In genomic region chr20:364905-365794, GRCh38 we compare ENCODE assay signal across 1 cellular context.
A peak's percentile ranks its signal among the peaks of the same experiment; 100 is the strongest.
TF ChIP-seq lines count a peak whose summit lies in the region.

No MANE protein-coding gene starts in this region.

TF ChIP-seq in HepG2, 621 proteins besides CTCF, POLR2A, EP300 and RAD21 (continues in another document):
- TF ChIP-seq NRL (CRISPR knock-in tag; IDR thresholded peaks at IDR 0.05; ENCODE audit: borderline replicate concordance) = peak; percentile 39; the same call in 1 of the 2 replicates
- TF ChIP-seq SALL2 (CRISPR knock-in tag; IDR thresholded peaks at IDR 0.05) = no peak
- no peak for TF ChIP-seq ZNF773 (CRISPR knock-in tag; IDR thresholded peaks at IDR 0.05; ENCODE audit: borderline replicate concordance)
- TF ChIP-seq REL (CRISPR knock-in tag; conservative IDR thresholded peaks at IDR 0.05) = no peak
- no peak for TF ChIP-seq ARID2 (CRISPR knock-in tag; IDR thresholded peaks at IDR 0.05; ENCODE audit: borderline replicate concordance)
- peak; percentile 92 to 98 for TF ChIP-seq MAFK (conservative IDR thresholded peaks at IDR 0.05 in 1 of 2, IDR thresholded peaks at IDR 0.05 in 1 of 2; ENCODE audit: low read length in 2 of 2)
- no peak for TF ChIP-seq BCL6 (CRISPR knock-in tag; IDR thresholded peaks at IDR 0.05)
- TF ChIP-seq ZNF362 (CRISPR knock-in tag; IDR thresholded peaks at IDR 0.05; ENCODE audit: borderline replicate concordance) = no peak
- no peak for TF ChIP-seq ZFP1 (CRISPR knock-in tag; IDR thresholded peaks at IDR 0.05)
- peak; percentile 82 for TF ChIP-seq FOSL2 (CRISPR knock-in tag; IDR thresholded peaks at IDR 0.05)
- TF ChIP-seq PAXIP1 (CRISPR knock-in tag; conservative IDR thresholded peaks at IDR 0.05) = no peak
- peak; percentile 53; the same call in 1 of the 2 replicates for TF ChIP-seq MED1 (CRISPR knock-in tag; IDR thresholded peaks at IDR 0.05)
- no peak for TF ChIP-seq MEIS2 (CRISPR knock-in tag; IDR thresholded peaks at IDR 0.05)
- no peak; the same call in 1 of the 2 replicates for TF ChIP-seq ZNF350 (CRISPR knock-in tag; IDR thresholded peaks at IDR 0.05; ENCODE audit: borderline replicate concordance, low read depth)
- TF ChIP-seq ZFX (CRISPR knock-in tag; IDR thresholded peaks at IDR 0.05; ENCODE audit: low read depth) = 0 out of 2 replicates have a peak, but pooled peaks have one; percentile 16
- TF ChIP-seq KDM6A (CRISPR knock-in tag; IDR thresholded peaks at IDR 0.05; ENCODE audit: low read depth) = no peak
- 0 out of 2 replicates have a peak, but pooled peaks have one; percentile 24 for TF ChIP-seq TBX2 (CRISPR knock-in tag; IDR thresholded peaks at IDR 0.05; ENCODE audit: borderline replicate concordance)
- TF ChIP-seq ADNP (CRISPR knock-in tag; IDR thresholded peaks at IDR 0.05) = no peak
- no peak for TF ChIP-seq ZNF276 (CRISPR knock-in tag; IDR thresholded peaks at IDR 0.05; ENCODE audit: low read depth)
- no peak for TF ChIP-seq KMT2B (CRISPR knock-in tag; IDR thresholded peaks at IDR 0.05)
- no peak for TF ChIP-seq NCOA5 (CRISPR knock-in tag; IDR thresholded peaks at IDR 0.05)
- TF ChIP-seq KLF16 (CRISPR knock-in tag; IDR thresholded peaks at IDR 0.05) = no peak; a peak in 1 of 4 replicates
- TF ChIP-seq MAF1 (CRISPR knock-in tag; IDR thresholded peaks at IDR 0.05; ENCODE audit: borderline replicate concordance) = no peak
- no peak for TF ChIP-seq ZNF180 (CRISPR knock-in tag; IDR thresholded peaks at IDR 0.05; ENCODE audit: borderline replicate concordance, low read depth)
- TF ChIP-seq ZNF430 (CRISPR knock-in tag; IDR thresholded peaks at IDR 0.05) = 0 out of 2 replicates have a peak, but pooled peaks have one; percentile 31
- TF ChIP-seq PAF1 (CRISPR knock-in tag; IDR thresholded peaks at IDR 0.05) = no peak
- no peak for TF ChIP-seq TRIM24 (CRISPR knock-in tag; IDR thresholded peaks at IDR 0.05)
- TF ChIP-seq ZNF891 (CRISPR knock-in tag; IDR thresholded peaks at IDR 0.05) = 0 out of 2 replicates have a peak, but pooled peaks have one; percentile 32
- TF ChIP-seq SP5 (CRISPR knock-in tag; IDR thresholded peaks at IDR 0.05; ENCODE audit: borderline replicate concordance, low read depth) = no peak
- TF ChIP-seq LRRFIP1 (CRISPR knock-in tag; conservative IDR thresholded peaks at IDR 0.05) = no peak
- peak; percentile 72; the same call in 1 of the 2 replicates for TF ChIP-seq ZMYM2 (CRISPR knock-in tag; IDR thresholded peaks at IDR 0.05)
- TF ChIP-seq ATF7 (IDR thresholded peaks at IDR 0.05) = no peak
- TF ChIP-seq ATF7 (CRISPR knock-in tag; IDR thresholded peaks at IDR 0.05) = no peak
- no peak for TF ChIP-seq ZNF121 (CRISPR knock-in tag; IDR thresholded peaks at IDR 0.05)
- no peak for TF ChIP-seq ZNF10 (CRISPR knock-in tag; IDR thresholded peaks at IDR 0.05; ENCODE audit: borderline replicate concordance, low read depth)
- TF ChIP-seq ZMAT3 (CRISPR knock-in tag; conservative IDR thresholded peaks at IDR 0.05) = no peak
- no peak for TF ChIP-seq ZNF724P (CRISPR knock-in tag; IDR thresholded peaks at IDR 0.05; ENCODE audit: borderline replicate concordance)
- 0 out of 2 replicates have a peak, but pooled peaks have one; percentile 32 for TF ChIP-seq ZSCAN21 (CRISPR knock-in tag; IDR thresholded peaks at IDR 0.05; ENCODE audit: borderline replicate concordance)
- 0 out of 2 replicates have a peak, but pooled peaks have one; percentile 43 for TF ChIP-seq ZNF510 (CRISPR knock-in tag; IDR thresholded peaks at IDR 0.05; ENCODE audit: low read depth)
- no peak for TF ChIP-seq XRCC5 (optimal IDR thresholded peaks at IDR 0.05; ENCODE audit: low read length)
- TF ChIP-seq EED (CRISPR knock-in tag; IDR thresholded peaks at IDR 0.05) = no peak
- no peak for TF ChIP-seq ATAD3A (CRISPR knock-in tag; IDR thresholded peaks at IDR 0.05)
- no peak for TF ChIP-seq ZNF280D (CRISPR knock-in tag; IDR thresholded peaks at IDR 0.05)
- TF ChIP-seq HDAC1 (CRISPR knock-in tag; IDR thresholded peaks at IDR 0.05) = peak; percentile 35; the same call in 1 of the 2 replicates
- no peak for TF ChIP-seq MBNL3 (CRISPR knock-in tag; conservative IDR thresholded peaks at IDR 0.05)
- peak; percentile 37; the same call in 1 of the 2 replicates for TF ChIP-seq CBX5 (CRISPR knock-in tag; IDR thresholded peaks at IDR 0.05; ENCODE audit: borderline replicate concordance)
- no peak for TF ChIP-seq HMG20B (CRISPR knock-in tag; conservative IDR thresholded peaks at IDR 0.05)
- no peak for TF ChIP-seq ZNF343 (CRISPR knock-in tag; IDR thresholded peaks at IDR 0.05)
- no peak for TF ChIP-seq GABPA (IDR thresholded peaks at IDR 0.05; ENCODE audit: low read depth, low read length)
- TF ChIP-seq GABPA (CRISPR knock-in tag; IDR thresholded peaks at IDR 0.05; ENCODE audit: low read depth) = no peak
- no peak for TF ChIP-seq SIX1 (CRISPR knock-in tag; IDR thresholded peaks at IDR 0.05; ENCODE audit: borderline replicate concordance)
- no peak for TF ChIP-seq ZNF576 (CRISPR knock-in tag; IDR thresholded peaks at IDR 0.05)
- TF ChIP-seq KLF13 (CRISPR knock-in tag; IDR thresholded peaks at IDR 0.05) = no peak
- TF ChIP-seq PREB (CRISPR knock-in tag; IDR thresholded peaks at IDR 0.05) = no peak
- TF ChIP-seq ZNF775 (CRISPR knock-in tag; IDR thresholded peaks at IDR 0.05; ENCODE audit: borderline replicate concordance) = no peak
- no peak for TF ChIP-seq MXD3 (CRISPR knock-in tag; IDR thresholded peaks at IDR 0.05)
- no peak for TF ChIP-seq ZNF484 (CRISPR knock-in tag; IDR thresholded peaks at IDR 0.05; ENCODE audit: borderline replicate concordance, low read depth)
- TF ChIP-seq LBX2 (CRISPR knock-in tag; IDR thresholded peaks at IDR 0.05; ENCODE audit: borderline replicate concordance) = no peak
- TF ChIP-seq NR1H2 (CRISPR knock-in tag; IDR thresholded peaks at IDR 0.05; ENCODE audit: borderline replicate concordance, low read depth) = no peak
- no peak for TF ChIP-seq JUN (CRISPR knock-in tag; IDR thresholded peaks at IDR 0.05)
- TF ChIP-seq HIVEP1 (CRISPR knock-in tag; IDR thresholded peaks at IDR 0.05) = no peak
- TF ChIP-seq ZFYVE20 (CRISPR knock-in tag; IDR thresholded peaks at IDR 0.05; ENCODE audit: borderline replicate concordance, low read depth) = no peak
- no peak for TF ChIP-seq TOE1 (CRISPR knock-in tag; IDR thresholded peaks at IDR 0.05)
- TF ChIP-seq MED8 (CRISPR knock-in tag; IDR thresholded peaks at IDR 0.05; ENCODE audit: insufficient replicate concordance) = peak; percentile 9
